Comparison of ENCODE assay signal across 10 cellular contexts in genomic region chr10:11517150-11517549, GRCh38.
DNase-seq lines count a peak whose midpoint lies in the region; ATAC-seq, FAIRE-seq and TF ChIP-seq lines count a peak whose summit lies in the region.
"Had no signal": no experiment of that assay in that cellular context is flagged by ENCODE, and none has a peak within 500 bp of the region (broad histone marks: within the 10 kb centered on the region; RNA-seq: fewer than 3 reads in every experiment).

No MANE protein-coding gene starts in this region.

- no peak overlapping the region for H3K27ac Mint-ChIP-seq in immature natural killer cell
- H3K27ac Mint-ChIP-seq in CD4-positive, alpha-beta memory T cell = no peak overlapping the region

- no peak for TF ChIP-seq CTCF in GM20000 (IDR thresholded peaks at IDR 0.05; ENCODE audit: extremely low read depth, missing control alignments)
- TF ChIP-seq CTCF in bronchial epithelial cell (IDR thresholded peaks at IDR 0.05; ENCODE audit: insufficient read depth, low read length, severe bottlenecking) = no peak

- peak; percentile 38 for ATAC-seq in GM18499 (IDR thresholded peaks at IDR 0.05; ENCODE audit: insufficient read depth, unreplicated experiment)
- ATAC-seq in HG03135 (IDR thresholded peaks at IDR 0.05; ENCODE audit: unreplicated experiment) = peak; percentile 39

- DNase-seq in GM20000 (ENCODE audit: low spot score) (peak; percentile 13), bronchial epithelial cell (ENCODE audit: low read depth) (peak; percentile 72), NCI-H1694 (lab: John Stamatoyannopoulos, UW) (no peak), immature natural killer cell (no peak), hippocampal formation (lab: John Stamatoyannopoulos, UW) (no peak)
- DNase-seq in CD4-positive, alpha-beta memory T cell = no peak
- DNase-seq: KBM-7 had no signal

- H3K9me3 ChIP-seq in CD4-positive, alpha-beta memory T cell (ENCODE audit: control insufficient read depth in 1 of 2, low read length in 2 of 2) = no peaks in the 10 kb centered on the region

- no peaks in the 10 kb centered on the region for H3K27me3 ChIP-seq in bronchial epithelial cell (ENCODE audit: control insufficient read depth, insufficient read depth, low read length)
- H3K27me3 ChIP-seq in CD4-positive, alpha-beta memory T cell (ENCODE audit: insufficient read depth, low read length) = no peaks in the 10 kb centered on the region

- H3K27me3 Mint-ChIP-seq in immature natural killer cell (ENCODE audit: low read depth in 3 of 3) = peaks cover 1 to 2% (median 2%) of the 10 kb centered on the region in 3 donors
- H3K27me3 Mint-ChIP-seq in CD4-positive, alpha-beta memory T cell = peaks cover 0 to 2% of the 10 kb centered on the region in 2 donors

- intact Hi-C loops in CD4-positive, alpha-beta memory T cell (cut with micrococcal nuclease) = no loop called here

- no peak overlapping the region for H3K4me3 Mint-ChIP-seq in immature natural killer cell
- peak overlapping the region in 1 of 8 donors; percentile 50 for H3K4me3 Mint-ChIP-seq in CD4-positive, alpha-beta memory T cell

- no peaks in the 10 kb centered on the region for H3K4me1 ChIP-seq in CD4-positive, alpha-beta memory T cell (ENCODE audit: insufficient read depth, low read length)

- H3K9me3 Mint-ChIP-seq in immature natural killer cell = no peaks in the 10 kb centered on the region
- no peaks in the 10 kb centered on the region for H3K9me3 Mint-ChIP-seq in CD4-positive, alpha-beta memory T cell

- FAIRE-seq in bronchial epithelial cell (lab: Jason Lieb, UNC) = no peak

- CTCF ChIA-PET in CD4-positive, alpha-beta memory T cell (lab: Charles Lee; ENCODE audit: partially characterized antibody) = interaction anchor here (5.9 kb wide), 1 partner anchor 241 kb away, joined by 50 read pairs; no protein-coding TSS in a partner anchor

- peaks cover 0 to 2% of the 10 kb centered on the region in 2 donors for H3K4me1 Mint-ChIP-seq in immature natural killer cell
- peaks cover 2 to 4% (median 3%) of the 10 kb centered on the region in 4 donors for H3K4me1 Mint-ChIP-seq in CD4-positive, alpha-beta memory T cell

- no peaks in the 10 kb centered on the region for H3K36me3 Mint-ChIP-seq in immature natural killer cell
- no peaks in the 10 kb centered on the region for H3K36me3 Mint-ChIP-seq in CD4-positive, alpha-beta memory T cell

- no peak overlapping the region for H3K4me3 ChIP-seq in bronchial epithelial cell (ENCODE audit: low read depth, low read length)
- no peak overlapping the region for H3K4me3 ChIP-seq in CD4-positive, alpha-beta memory T cell (ENCODE audit: low read length in 2 of 2)
- H3K4me3 ChIP-seq: lung had no signal

- POLR2A ChIA-PET in CD4-positive, alpha-beta memory T cell (lab: Charles Lee; ENCODE audit: partially characterized antibody) = no interaction called here

- no peak overlapping the region for H3K27ac ChIP-seq in CD4-positive, alpha-beta memory T cell (ENCODE audit: low read depth, low read length)

- no peaks in the 10 kb centered on the region for H3K36me3 ChIP-seq in bronchial epithelial cell (ENCODE audit: control insufficient read depth, insufficient read depth, low read length)
- H3K36me3 ChIP-seq in CD4-positive, alpha-beta memory T cell (ENCODE audit: insufficient read depth, low read length) = no peaks in the 10 kb centered on the region

Comparison
In these comparisons a context has a peak if more than half of its experiments do, and no peak if none do; other contexts are left out.
1. DNase-seq: peak in GM20000 (single experiment) and bronchial epithelial cell (single experiment); none in NCI-H1694 (single experiment), immature natural killer cell (0 of 3), CD4-positive, alpha-beta memory T cell (0 of 5) and hippocampal formation (0 of 2).